Comparison of ENCODE assay signal across 8 cellular contexts in genomic region chr19:42254850-42255765, GRCh38. TPM values are rescaled to one million over a fixed set of nuclear protein-coding genes. Genes with fewer than 3 reads are reported as not detected.
DNase-seq lines count a peak whose midpoint lies in the region; ATAC-seq lines count a peak whose summit lies in the region.

Gene ERF, minus strand, starts transcription at chr19:42255128. Its CDS starts 129 bp downstream, at chr19:42254999.

- H3K27ac Mint-ChIP-seq in activated T-helper 1 cell treated with anti-CD3 and anti-CD28 coated beads, Interleukin-12 subunit alpha, Interleukin-12 subunit beta, Interleukin-2, Interleukin-4 antibody, amounts not matched to agents 30 ng/mL and 10 ng/mL and 1 ng/mL, durations not matched to agents 14 hours and 24 hours and 36 hours = peak within 1 kb of the TSS; percentile 65
- H3K27ac Mint-ChIP-seq in naive thymus-derived CD4-positive, alpha-beta T cell = peak within 1 kb of the TSS in 8 of 9 donors; percentile 43 to 92 (median 82)
- H3K27ac Mint-ChIP-seq in stimulated activated memory B cell treated with anti-CD40 and anti-IgM and Interleukin-4, amounts not matched to agents 10 μg/mL and 1 μg/mL and 100 μg/mL, for 72 hours = peak within 1 kb of the TSS; percentile 95

- H3K36me3 Mint-ChIP-seq in activated T-helper 1 cell treated with anti-CD3 and anti-CD28 coated beads, Interleukin-12 subunit alpha, Interleukin-12 subunit beta, Interleukin-2, Interleukin-4 antibody, amounts not matched to agents 30 ng/mL and 10 ng/mL and 1 ng/mL, durations not matched to agents 14 hours and 24 hours and 36 hours (ENCODE audit: low read depth) = peaks cover 8% of the 10 kb centered on the region
- H3K36me3 Mint-ChIP-seq in naive thymus-derived CD4-positive, alpha-beta T cell = peaks cover 0 to 4% (median 0%) of the 10 kb centered on the region in 5 donors
- H3K36me3 Mint-ChIP-seq in stimulated activated memory B cell treated with anti-CD40 and anti-IgM and Interleukin-4, amounts not matched to agents 10 μg/mL and 1 μg/mL and 100 μg/mL, for 72 hours = no peaks in the 10 kb centered on the region

- peaks cover 0 to 14% (median 0%) of the 10 kb centered on the region in 3 experiments for H3K36me3 ChIP-seq in naive thymus-derived CD4-positive, alpha-beta T cell (ENCODE audit: control insufficient read depth in 2 of 3, insufficient read depth in 3 of 3, low read length in 3 of 3)

- H3K27ac ChIP-seq in naive thymus-derived CD4-positive, alpha-beta T cell (ENCODE audit: low read depth, low read length) = peak within 1 kb of the TSS; percentile 99

- no peaks in the 10 kb centered on the region for H3K9me3 Mint-ChIP-seq in activated T-helper 1 cell treated with anti-CD3 and anti-CD28 coated beads, Interleukin-12 subunit alpha, Interleukin-12 subunit beta, Interleukin-2, Interleukin-4 antibody, amounts not matched to agents 30 ng/mL and 10 ng/mL and 1 ng/mL, durations not matched to agents 14 hours and 24 hours and 36 hours
- peaks cover 0 to 2% (median 0%) of the 10 kb centered on the region in 11 donors for H3K9me3 Mint-ChIP-seq in naive thymus-derived CD4-positive, alpha-beta T cell
- H3K9me3 Mint-ChIP-seq in stimulated activated memory B cell treated with anti-CD40 and anti-IgM and Interleukin-4, amounts not matched to agents 10 μg/mL and 1 μg/mL and 100 μg/mL, for 72 hours = no peaks in the 10 kb centered on the region

- peak within 1 kb of the TSS; percentile 74 for H3K4me3 Mint-ChIP-seq in activated T-helper 1 cell treated with anti-CD3 and anti-CD28 coated beads, Interleukin-12 subunit alpha, Interleukin-12 subunit beta, Interleukin-2, Interleukin-4 antibody, amounts not matched to agents 30 ng/mL and 10 ng/mL and 1 ng/mL, durations not matched to agents 14 hours and 24 hours and 36 hours
- H3K4me3 Mint-ChIP-seq in naive thymus-derived CD4-positive, alpha-beta T cell = peak within 1 kb of the TSS; percentile 42 to 99 (median 77)
- H3K4me3 Mint-ChIP-seq in stimulated activated memory B cell treated with anti-CD40 and anti-IgM and Interleukin-4, amounts not matched to agents 10 μg/mL and 1 μg/mL and 100 μg/mL, for 72 hours = peak within 1 kb of the TSS; percentile 98

- peak within 1 kb of the TSS; percentile 83 for H3K4me3 ChIP-seq in Jurkat, Clone E6-1 (ENCODE audit: low read length)
- H3K4me3 ChIP-seq in naive thymus-derived CD4-positive, alpha-beta T cell (ENCODE audit: low read length) = peak within 1 kb of the TSS; percentile 96

- no peaks in the 10 kb centered on the region for H3K27me3 ChIP-seq in naive thymus-derived CD4-positive, alpha-beta T cell (ENCODE audit: control insufficient read depth in 2 of 2, insufficient read depth in 2 of 2, low read length in 2 of 2)

- POLR2A ChIA-PET in naive thymus-derived CD4-positive, alpha-beta T cell (lab: Charles Lee) = interaction anchor here (0.8 to 1.9 kb wide), 6 partner anchors 9 to 45 kb away, joined by 3 to 9 read pairs (median 6); partner anchors contain the start of gene GSK3A

- peak; percentile 74 for ATAC-seq in GM21381 (IDR thresholded peaks at IDR 0.05; ENCODE audit: unreplicated experiment)
- peak; percentile 90 for ATAC-seq in naive thymus-derived CD4-positive, alpha-beta T cell
- ATAC-seq in stimulated activated memory B cell treated with anti-CD40 and anti-IgM and Interleukin-4, amounts not matched to agents 10 μg/mL and 1 μg/mL and 100 μg/mL, for 72 hours = peak; percentile 83

- peaks cover 9% of the 10 kb centered on the region for H3K27me3 Mint-ChIP-seq in activated T-helper 1 cell treated with anti-CD3 and anti-CD28 coated beads, Interleukin-12 subunit alpha, Interleukin-12 subunit beta, Interleukin-2, Interleukin-4 antibody, amounts not matched to agents 30 ng/mL and 10 ng/mL and 1 ng/mL, durations not matched to agents 14 hours and 24 hours and 36 hours (ENCODE audit: insufficient read depth)
- peaks cover 0 to 10% (median 0%) of the 10 kb centered on the region in 5 donors for H3K27me3 Mint-ChIP-seq in naive thymus-derived CD4-positive, alpha-beta T cell
- H3K27me3 Mint-ChIP-seq in stimulated activated memory B cell treated with anti-CD40 and anti-IgM and Interleukin-4, amounts not matched to agents 10 μg/mL and 1 μg/mL and 100 μg/mL, for 72 hours = peaks cover 16% of the 10 kb centered on the region

- H3K4me1 ChIP-seq in naive thymus-derived CD4-positive, alpha-beta T cell (ENCODE audit: control insufficient read depth in 2 of 2, insufficient read depth in 2 of 2, low read length in 2 of 2) = peaks cover 20 to 29% of the 10 kb centered on the region in 2 donors

- CTCF ChIA-PET in naive thymus-derived CD4-positive, alpha-beta T cell (lab: Charles Lee) = no interaction called here

- peaks cover 19% of the 10 kb centered on the region for H3K4me1 Mint-ChIP-seq in activated T-helper 1 cell treated with anti-CD3 and anti-CD28 coated beads, Interleukin-12 subunit alpha, Interleukin-12 subunit beta, Interleukin-2, Interleukin-4 antibody, amounts not matched to agents 30 ng/mL and 10 ng/mL and 1 ng/mL, durations not matched to agents 14 hours and 24 hours and 36 hours (ENCODE audit: low read depth)
- peaks cover 20 to 37% (median 30%) of the 10 kb centered on the region in 7 donors for H3K4me1 Mint-ChIP-seq in naive thymus-derived CD4-positive, alpha-beta T cell
- H3K4me1 Mint-ChIP-seq in stimulated activated memory B cell treated with anti-CD40 and anti-IgM and Interleukin-4, amounts not matched to agents 10 μg/mL and 1 μg/mL and 100 μg/mL, for 72 hours = peaks cover 35% of the 10 kb centered on the region

- H3K9me3 ChIP-seq in naive thymus-derived CD4-positive, alpha-beta T cell (ENCODE audit: control insufficient read depth in 2 of 3, low read length in 3 of 3) = no peaks in the 10 kb centered on the region

- intact Hi-C loops in activated T-helper 1 cell treated with anti-CD3 and anti-CD28 coated beads, Interleukin-12 subunit alpha, Interleukin-12 subunit beta, Interleukin-2, Interleukin-4 antibody, amounts not matched to agents 30 ng/mL and 10 ng/mL and 1 ng/mL, durations not matched to agents 14 hours and 24 hours and 36 hours (cut with micrococcal nuclease) = loop anchor here (1.0 kb wide), 6 partner anchors 11 to 70 kb away; partner anchors contain the start of genes DEDD2, MEGF8, PAFAH1B3 and PRR19
- intact Hi-C loops in naive thymus-derived CD4-positive, alpha-beta T cell (cut with micrococcal nuclease) = loop anchor here (1.0 to 2.0 kb wide), 8 partner anchors 11 to 147 kb away; partner anchors contain the start of genes PAFAH1B3 (in 2 of the 2), PRR19 (in 2 of the 2) and ZNF526 (in 1 of the 2)

- DNase-seq in CMK (ENCODE audit: low read depth) (peak; percentile 76), RKO (ENCODE audit: low spot score) (peak; percentile 91), fibroblast of gingiva (ENCODE audit: low read depth) (peak; percentile 92)
- DNase-seq in Jurkat, Clone E6-1 (ENCODE audit: low read depth, low spot score) = peak; percentile 71
- peak; percentile 92 for DNase-seq in activated T-helper 1 cell treated with anti-CD3 and anti-CD28 coated beads, Interleukin-12 subunit alpha, Interleukin-12 subunit beta, Interleukin-2, Interleukin-4 antibody, amounts not matched to agents 30 ng/mL and 10 ng/mL and 1 ng/mL, durations not matched to agents 14 hours and 24 hours and 36 hours (ENCODE audit: low spot score)
- DNase-seq in naive thymus-derived CD4-positive, alpha-beta T cell = peak; percentile 90 to 98 (median 94)

RNA-seq across cellular contexts. Expression of gene ERF, which starts in this region (rescaled TPM):
- 28.7 TPM for polyA plus RNA-seq in Jurkat, Clone E6-1 (2012; ENCODE audit: insufficient read depth, insufficient read length)
- total RNA-seq in activated T-helper 1 cell treated with anti-CD3 and anti-CD28 coated beads, Interleukin-12 subunit alpha, Interleukin-12 subunit beta, Interleukin-2, Interleukin-4 antibody, amounts not matched to agents 30 ng/mL and 10 ng/mL and 1 ng/mL, durations not matched to agents 14 hours and 24 hours and 36 hours = 71.9 and 78.4 TPM in 2 replicates
- 100 to 1,000 TPM in 1 of 5 experiments, 10 to 100 TPM in 4; 42.5 to 105 (median 51.8) TPM for total RNA-seq in naive thymus-derived CD4-positive, alpha-beta T cell
- polyA plus RNA-seq in naive thymus-derived CD4-positive, alpha-beta T cell = 10 to 100 TPM in 1 of 2 donors, 1 to 10 TPM in 1; 2.8 to 10.8 TPM

Comparison
In these comparisons a context has a peak if more than half of its experiments do, and no peak if none do; other contexts are left out.
1. Peak in every context shown above with its lines: DNase-seq, ATAC-seq, H3K4me3 ChIP-seq and H3K27ac ChIP-seq.